9 cellular contexts compared by ENCODE assay signal in the genomic region with DNA sequence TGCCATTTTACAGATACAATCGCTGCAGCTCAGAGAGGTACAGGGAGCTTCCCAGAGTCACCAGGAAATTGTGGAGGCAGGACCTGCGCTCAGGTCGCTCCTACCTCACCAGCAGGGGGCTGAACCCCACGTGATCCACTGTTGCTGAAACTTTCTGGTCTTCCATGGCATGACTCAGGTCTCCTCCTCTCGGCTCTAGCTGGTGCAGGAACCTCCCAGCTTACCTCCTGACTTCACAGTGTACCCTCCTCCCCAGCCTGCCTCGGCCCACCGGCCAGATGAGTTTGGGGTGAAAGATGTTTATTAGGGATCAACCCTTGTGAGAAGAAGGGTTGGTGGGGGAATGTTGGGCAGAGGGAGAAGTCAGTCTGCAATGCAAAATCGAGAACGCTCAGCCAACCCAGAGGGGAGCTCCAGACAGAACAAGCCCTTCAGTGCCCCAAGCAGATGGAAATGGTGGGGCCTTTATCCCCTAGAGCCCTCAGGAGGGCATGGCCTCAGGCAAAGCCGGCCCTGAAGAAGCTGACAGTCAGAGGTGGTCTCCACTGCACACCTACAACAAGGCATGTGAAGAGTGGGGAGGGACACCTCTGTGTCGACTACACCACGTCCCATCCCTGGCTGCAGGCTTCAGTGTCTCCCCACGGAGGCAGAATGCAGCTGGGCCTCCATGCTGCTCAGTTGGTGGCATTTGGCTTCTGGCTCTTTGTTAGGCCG.
DNase-seq lines count a peak whose midpoint lies in the region; ATAC-seq and TF ChIP-seq lines count a peak whose summit lies in the region.
"Had no signal": no experiment of that assay in that cellular context is flagged by ENCODE, and none has a peak within 500 bp of the region (broad histone marks: within the 10 kb centered on the region; RNA-seq: fewer than 3 reads in every experiment).

No MANE protein-coding gene starts in this region.

- H2AK5ac ChIP-seq in H9 (ENCODE audit: insufficient read length, low read length) (no peak overlapping the region), mesenchymal stem cell (ENCODE audit: low read length, severe bottlenecking) (no peak overlapping the region)

- no peak overlapping the region for H3K56ac ChIP-seq in H9 (ENCODE audit: insufficient read length, low read depth, low read length)

- H4K91ac ChIP-seq in H9 (ENCODE audit: insufficient read length, low read depth, low read length) (no peak overlapping the region), mesenchymal stem cell (ENCODE audit: low read length) (no peak overlapping the region)

- H4K5ac ChIP-seq in H9 (ENCODE audit: insufficient read length, low read depth, low read length): no peak overlapping the region

- no peak overlapping the region; the same call in 1 of the 2 replicates for H3K14ac ChIP-seq in H9 (ENCODE audit: insufficient read depth, low read length)
- H3K14ac ChIP-seq in mesenchymal stem cell (ENCODE audit: low read length in 2 of 2): no peak overlapping the region

- intact Hi-C loops in mucosa of descending colon (cut with DNase I, micrococcal nuclease): no loop called here

- no peak overlapping the region; a peak in 2 of 5 replicates for H3K4me3 Mint-ChIP-seq in H9

- no peaks in the 10 kb centered on the region for H4K20me1 ChIP-seq in H9 (ENCODE audit: control insufficient read depth, insufficient read depth, insufficient read length)

- H3K4me1 ChIP-seq in H9 (ENCODE audit: insufficient read depth, low read length) (no peaks in the 10 kb centered on the region), mucosa of descending colon (ENCODE audit: low read depth) (no peaks in the 10 kb centered on the region), mesenchymal stem cell (ENCODE audit: control insufficient read depth, insufficient read depth, low read depth, low read length) (no peaks in the 10 kb centered on the region)

- H3K9ac ChIP-seq in H9 (ENCODE audit: extremely low read depth, insufficient read length, low read length) (no peak overlapping the region), mesenchymal stem cell (ENCODE audit: low read length) (no peak overlapping the region)

- H2BK12ac ChIP-seq in H9 (ENCODE audit: insufficient read length, low read depth, low read length): no peak overlapping the region
- H2BK12ac ChIP-seq in mesenchymal stem cell (ENCODE audit: low read length in 2 of 2): no peak overlapping the region

- H3K27ac ChIP-seq in H9 (ENCODE audit: insufficient read length, low read depth, low read length): no peak overlapping the region
- H3K27ac ChIP-seq in mesenchymal stem cell (ENCODE audit: low read length, poor library complexity, severe bottlenecking): no peak overlapping the region

- H2AFZ ChIP-seq in H9 (ENCODE audit: low read length) (no peak overlapping the region), mesenchymal stem cell (ENCODE audit: low read depth, low read length) (no peak overlapping the region)

- no peaks in the 10 kb centered on the region for H3K79me1 ChIP-seq in H9 (ENCODE audit: insufficient read depth, low read depth, low read length, poor library complexity, severe bottlenecking)
- no peaks in the 10 kb centered on the region for H3K79me1 ChIP-seq in mesenchymal stem cell (replicated peaks; ENCODE audit: low read length, poor library complexity, severe bottlenecking)

- H3K36me3 Mint-ChIP-seq in H9 (ENCODE audit: insufficient read depth in 1 of 3, low read depth in 3 of 3): no peaks in the 10 kb centered on the region

- no peaks in the 10 kb centered on the region for H3K9me3 ChIP-seq in H9 (ENCODE audit: control insufficient read depth, low read depth, low read length)
- no peaks in the 10 kb centered on the region for H3K9me3 ChIP-seq in mucosa of descending colon
- no peaks in the 10 kb centered on the region for H3K9me3 ChIP-seq in mesenchymal stem cell (ENCODE audit: control insufficient read depth, low read length)

- H3K79me2 ChIP-seq in H9 (ENCODE audit: insufficient read depth, low read length): no peaks in the 10 kb centered on the region

- H3K27me3 Mint-ChIP-seq in H9 (ENCODE audit: low read depth): peaks cover 24% of the 10 kb centered on the region

- DNase-seq in Daoy (ENCODE audit: low read depth) (peak; percentile 78), H9 (peak; percentile 61), SW480 (ENCODE audit: low spot score) (peak; percentile 59), mucosa of descending colon (peak in 2 of 3 donors; percentile 9 to 33), mesenchymal stem cell (no peak), activated gamma-delta T cell treated with Interleukin-2 at 50 U/mL for 16 hours (no peak)
- DNase-seq: anterior cingulate cortex had no signal

- peaks cover 37 to 51% of the 10 kb centered on the region in 2 experiments for H3K4me1 Mint-ChIP-seq in H9

- H4K8ac ChIP-seq in H9 (replicated peaks; ENCODE audit: insufficient read length, low read depth, low read length) (no peak overlapping the region), mesenchymal stem cell (ENCODE audit: low read length) (no peak overlapping the region)

- no peak overlapping the region for H2BK20ac ChIP-seq in H9 (ENCODE audit: low read depth, low read length, poor library complexity, severe bottlenecking)

- H3K9me3 Mint-ChIP-seq in H9: no peaks in the 10 kb centered on the region

- no CpG with 5 or more reads among the region's 14 CpGs for WGBS in H9 (ENCODE audit: extremely low coverage, insufficient read length, low lambda C conversion rate)
- 64% methylated on average over 13 of the region's 14 CpGs for WGBS in mesenchymal stem cell

- H3K27ac Mint-ChIP-seq in H9: peak overlapping the region in 2 of 3 experiments; percentile 48 to 83; a peak in 2 of 7 replicates

- no peak overlapping the region for H2BK15ac ChIP-seq in H9 (ENCODE audit: low read depth, low read length)
- no peak overlapping the region for H2BK15ac ChIP-seq in mesenchymal stem cell (ENCODE audit: low read depth, poor library complexity, severe bottlenecking)

- H2BK5ac ChIP-seq in H9 (ENCODE audit: insufficient read length, low read length): no peak overlapping the region
- no peak overlapping the region for H2BK5ac ChIP-seq in mesenchymal stem cell (ENCODE audit: low read depth, low read length, poor library complexity, severe bottlenecking)

- H3K27me3 ChIP-seq in H9 (ENCODE audit: insufficient read depth, low read length) (no peaks in the 10 kb centered on the region), mesenchymal stem cell (ENCODE audit: control insufficient read depth in 1 of 2, insufficient read depth in 1 of 2, low read length in 2 of 2) (peaks cover 16 to 50% of the 10 kb centered on the region in 2 experiments)

- H2BK120ac ChIP-seq in H9 (ENCODE audit: low read depth, low read length, poor library complexity, severe bottlenecking): no peak overlapping the region
- H2BK120ac ChIP-seq in mesenchymal stem cell (ENCODE audit: low read depth, low read length): no peak overlapping the region

- H3K4me3 ChIP-seq in mucosa of descending colon (no peak overlapping the region), mesenchymal stem cell (ENCODE audit: insufficient read depth in 1 of 2, low read depth in 1 of 2, low read length in 2 of 2) (no peak overlapping the region)

- H3K23ac ChIP-seq in H9 (ENCODE audit: insufficient read length, low read depth, low read length) (no peak overlapping the region), mesenchymal stem cell (ENCODE audit: low read length in 2 of 2) (no peak overlapping the region)

- peak; percentile 75 for ATAC-seq in mucosa of descending colon
- ATAC-seq in GM18520 (IDR thresholded peaks at IDR 0.05; ENCODE audit: unreplicated experiment): no peak
- ATAC-seq in HG02623 (IDR thresholded peaks at IDR 0.05; ENCODE audit: unreplicated experiment): no peak

- no peaks in the 10 kb centered on the region for H3K23me2 ChIP-seq in H9 (ENCODE audit: insufficient read length, low read depth, low read length, poor library complexity, severe bottlenecking)

- H3K4me2 ChIP-seq in H9 (ENCODE audit: insufficient read depth, insufficient read length, low read length) (no peak overlapping the region), mesenchymal stem cell (ENCODE audit: low read length, poor library complexity, severe bottlenecking) (no peak overlapping the region)

- H3T11ph ChIP-seq in H9 (ENCODE audit: low read length): no peak overlapping the region

- H3K18ac ChIP-seq in H9 (ENCODE audit: insufficient read length, low read depth, low read length) (peak overlapping the region; percentile 33), mesenchymal stem cell (ENCODE audit: low read depth in 1 of 2, low read length in 2 of 2) (no peak overlapping the region)

- H3K4ac ChIP-seq in H9 (ENCODE audit: low read depth, low read length) (no peak overlapping the region), mesenchymal stem cell (ENCODE audit: low read depth in 1 of 2, low read length in 2 of 2) (no peak overlapping the region)

- H3K36me3 ChIP-seq in mucosa of descending colon (ENCODE audit: low read depth) (no peaks in the 10 kb centered on the region), mesenchymal stem cell (ENCODE audit: control insufficient read depth in 1 of 2, insufficient read depth in 2 of 2, low read depth in 1 of 2, low read length in 2 of 2) (no peaks in the 10 kb centered on the region)

- TF ChIP-seq CTCF in H9 (conservative IDR thresholded peaks at IDR 0.05) (peak; percentile 43; the same call in 2 of the 3 replicates), mucosa of descending colon (IDR thresholded peaks at IDR 0.05) (no peak)

Comparison
In these comparisons a context has a peak if more than half of its experiments do, and no peak if none do; other contexts are left out.
1. DNase-seq: peak in Daoy (single experiment), H9 (single experiment), SW480 (single experiment) and mucosa of descending colon (2 of 3); none in mesenchymal stem cell (single experiment) and activated gamma-delta T cell treated with Interleukin-2 at 50 U/mL for 16 hours (single experiment).